In genomic region chr21:46214478-46215340, GRCh38 we compare ENCODE assay signal across 17 cellular contexts. TPM values are rescaled to one million over a fixed set of nuclear protein-coding genes. Genes with fewer than 3 reads are reported as not detected.
"Had no signal": no experiment of that assay in that cellular context is flagged by ENCODE, and none has a peak within 500 bp of the region (broad histone marks: within the 10 kb centered on the region; RNA-seq: fewer than 3 reads in every experiment).

No MANE protein-coding gene starts in this region.

- DNase-seq: activated CD4-positive, alpha-beta T cell treated with anti-CD3 and anti-CD28 coated beads, Interleukin-2, amount 50 U/mL, for 1 hour; activated CD4-positive, CD25-positive, alpha-beta regulatory T cell; activated naive CD8-positive, alpha-beta T cell treated with anti-CD3 and anti-CD28 coated beads, Interleukin-2, amount 50 U/mL, for 24 hours; activated T-cell treated with anti-CD3 and anti-CD28 coated beads, Interleukin-2, amount 50 U/mL, for 48 hours; foreskin keratinocyte; left ventricle myocardium superior; stimulated activated CD4-positive, alpha-beta T cell treated with anti-CD3 and anti-CD28 coated beads, Interleukin-12 subunit alpha, Interleukin-12 subunit beta, amount 100 ng/mL, for 4 hours; stimulated activated naive CD4-positive, alpha-beta T cell treated with Interleukin-2 at 50 U/mL for 16 hours had no signal

- H3K4me2 ChIP-seq: SK-N-SH had no signal

- H3K27me3 Mint-ChIP-seq: activated naive CD8-positive, alpha-beta T cell treated with anti-CD3 and anti-CD28 coated beads, Interleukin-2, amount 50 U/mL, for 24 hours had no signal

- H3K9me3 Mint-ChIP-seq: activated naive CD8-positive, alpha-beta T cell treated with anti-CD3 and anti-CD28 coated beads, Interleukin-2, amount 50 U/mL, for 24 hours; mesothelial cell of epicardium had no signal

- H3K4me1 Mint-ChIP-seq: activated naive CD8-positive, alpha-beta T cell treated with anti-CD3 and anti-CD28 coated beads, Interleukin-2, amount 50 U/mL, for 24 hours; mesothelial cell of epicardium had no signal

- H3K4me3 ChIP-seq: ascending aorta, heart left ventricle, prostate gland, right lobe of liver, vagina had no signal

- H3K9me3 ChIP-seq: ascending aorta, heart left ventricle, prostate gland, right lobe of liver, SK-N-SH, vagina had no signal

- H3K9ac ChIP-seq: SK-N-SH had no signal

- H3K27me3 ChIP-seq: ascending aorta, foreskin keratinocyte, heart left ventricle, right lobe of liver, vagina had no signal

- H3K27ac ChIP-seq: ascending aorta, foreskin keratinocyte, heart left ventricle, right lobe of liver, vagina had no signal

- H3K27ac Mint-ChIP-seq: activated naive CD8-positive, alpha-beta T cell treated with anti-CD3 and anti-CD28 coated beads, Interleukin-2, amount 50 U/mL, for 24 hours had no signal

- ATAC-seq: activated naive CD8-positive, alpha-beta T cell treated with anti-CD3 and anti-CD28 coated beads, Interleukin-2, amount 50 U/mL, for 24 hours; foreskin keratinocyte; heart left ventricle; left ventricle myocardium superior; right lobe of liver had no signal

- H3K4me3 Mint-ChIP-seq: activated naive CD8-positive, alpha-beta T cell treated with anti-CD3 and anti-CD28 coated beads, Interleukin-2, amount 50 U/mL, for 24 hours; mesothelial cell of epicardium had no signal

- H3K4me1 ChIP-seq: ascending aorta, foreskin keratinocyte, prostate gland, right lobe of liver, vagina had no signal

RNA-seq across cellular contexts. Expression of gene FTCD, which starts 59.3 kb away (rescaled TPM):
- total RNA-seq: bronchial epithelial cell; foreskin keratinocyte; T-helper 1 cell treated with Interleukin-12 subunit alpha and Interleukin-12 subunit beta and Interleukin-4 antibody, amounts not matched to agents 30 ng/mL and 1 ng/mL, for 36 hours; vagina had no signal
